In the genomic region with DNA sequence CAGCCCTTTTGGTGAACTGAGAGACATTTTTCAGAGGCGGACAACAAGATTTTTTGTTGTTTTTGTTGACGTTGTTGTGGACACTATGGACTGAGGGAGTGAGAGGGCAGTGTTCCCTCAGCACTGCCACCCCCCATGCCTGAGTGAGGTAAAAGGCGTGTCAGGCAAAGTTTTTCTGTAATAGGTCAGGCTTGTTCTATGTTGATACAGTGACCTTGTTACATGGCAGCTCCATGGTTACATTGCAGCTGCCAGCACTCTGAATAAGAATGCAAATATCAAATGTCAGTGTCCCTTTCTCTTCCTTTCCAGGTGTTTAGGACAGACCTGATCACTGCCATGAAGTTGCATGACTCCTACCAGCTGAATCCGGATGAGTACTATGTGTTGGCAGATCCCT, we compare ENCODE assay signal across 13 cellular contexts. TPM values are rescaled to one million over a fixed set of nuclear protein-coding genes. Genes with fewer than 3 reads are reported as not detected.
DNase-seq lines count a peak whose midpoint lies in the region; ATAC-seq and TF ChIP-seq lines count a peak whose summit lies in the region.
"Had no signal": no experiment of that assay in that cellular context is flagged by ENCODE, and none has a peak within 500 bp of the region (broad histone marks: within the 10 kb centered on the region; RNA-seq: fewer than 3 reads in every experiment).

No MANE protein-coding gene starts in this region.

- H3K4me3 ChIP-seq in psoas muscle (no peak overlapping the region), testis (no peak overlapping the region)

- H3K4me1 Mint-ChIP-seq in activated CD4-positive, alpha-beta T cell treated with anti-CD3 and anti-CD28 coated beads for 36 hours = peaks cover 12% of the 10 kb centered on the region
- peaks cover 18% of the 10 kb centered on the region for H3K4me1 Mint-ChIP-seq in activated T-helper 1 cell treated with anti-CD3 and anti-CD28 coated beads, Interleukin-12 subunit alpha, Interleukin-12 subunit beta, Interleukin-2, Interleukin-4 antibody, amounts not matched to agents 30 ng/mL and 10 ng/mL and 1 ng/mL, durations not matched to agents 14 hours and 24 hours and 36 hours (ENCODE audit: low read depth)

- H3K27ac ChIP-seq in psoas muscle = peak overlapping the region; percentile 50
- peak overlapping the region in 1 of 2 donors; percentile 79 for H3K27ac ChIP-seq in testis

- CTCF ChIA-PET in activated CD4-positive, alpha-beta T cell treated with anti-CD3 and anti-CD28 coated beads for 36 hours (lab: Charles Lee) = no interaction called here

- H3K36me3 Mint-ChIP-seq in activated CD4-positive, alpha-beta T cell treated with anti-CD3 and anti-CD28 coated beads for 36 hours (ENCODE audit: low read depth) = peaks cover 64% of the 10 kb centered on the region
- H3K36me3 Mint-ChIP-seq in activated T-helper 1 cell treated with anti-CD3 and anti-CD28 coated beads, Interleukin-12 subunit alpha, Interleukin-12 subunit beta, Interleukin-2, Interleukin-4 antibody, amounts not matched to agents 30 ng/mL and 10 ng/mL and 1 ng/mL, durations not matched to agents 14 hours and 24 hours and 36 hours (ENCODE audit: low read depth) = peaks cover 54% of the 10 kb centered on the region

- POLR2A ChIA-PET in activated CD4-positive, alpha-beta T cell treated with anti-CD3 and anti-CD28 coated beads for 36 hours (lab: Charles Lee) = no interaction called here

- ATAC-seq in activated CD4-positive, alpha-beta T cell treated with anti-CD3 and anti-CD28 coated beads for 36 hours = no peak
- peak; percentile 85 to 91 (median 89) for ATAC-seq in psoas muscle

- TF ChIP-seq CTCF in psoas muscle (IDR thresholded peaks at IDR 0.05) (no peak), testis (IDR thresholded peaks at IDR 0.05) (no peak)

- intact Hi-C loops in activated CD4-positive, alpha-beta T cell treated with anti-CD3 and anti-CD28 coated beads for 36 hours (cut with DNase I, micrococcal nuclease) = no loop called here
- intact Hi-C loops in activated T-helper 1 cell treated with anti-CD3 and anti-CD28 coated beads, Interleukin-12 subunit alpha, Interleukin-12 subunit beta, Interleukin-2, Interleukin-4 antibody, amounts not matched to agents 30 ng/mL and 10 ng/mL and 1 ng/mL, durations not matched to agents 14 hours and 24 hours and 36 hours (cut with micrococcal nuclease) = no loop called here
- intact Hi-C loops in psoas muscle (cut with DNase I) = no loop called here
- intact Hi-C loops in testis (cut with DNase I; ENCODE audit: low total_unique reads) = no loop called here

- no peaks in the 10 kb centered on the region for H3K27me3 ChIP-seq in psoas muscle (ENCODE audit: insufficient read depth in 3 of 3, low read length in 2 of 3)
- no peaks in the 10 kb centered on the region for H3K27me3 ChIP-seq in testis

- WGBS in psoas muscle, 3 donors = 49 to 68% (median 54%) methylated on average over 4 of the region's 4 CpGs
- WGBS in testis, 2 donors = 77 to 78% methylated on average over 4 of the region's 4 CpGs

- no peak overlapping the region for H3K4me3 Mint-ChIP-seq in activated CD4-positive, alpha-beta T cell treated with anti-CD3 and anti-CD28 coated beads for 36 hours
- H3K4me3 Mint-ChIP-seq in activated T-helper 1 cell treated with anti-CD3 and anti-CD28 coated beads, Interleukin-12 subunit alpha, Interleukin-12 subunit beta, Interleukin-2, Interleukin-4 antibody, amounts not matched to agents 30 ng/mL and 10 ng/mL and 1 ng/mL, durations not matched to agents 14 hours and 24 hours and 36 hours = no peak overlapping the region
- H3K4me3 Mint-ChIP-seq: nephron had no signal

- H3K36me3 ChIP-seq in psoas muscle (ENCODE audit: insufficient read depth in 1 of 2, low read depth in 1 of 2) (peaks cover 0 to 77% of the 10 kb centered on the region in 2 donors), testis (ENCODE audit: low read depth, missing control alignments) (no peaks in the 10 kb centered on the region)

- no peaks in the 10 kb centered on the region for H3K27me3 Mint-ChIP-seq in activated CD4-positive, alpha-beta T cell treated with anti-CD3 and anti-CD28 coated beads for 36 hours
- no peaks in the 10 kb centered on the region for H3K27me3 Mint-ChIP-seq in activated T-helper 1 cell treated with anti-CD3 and anti-CD28 coated beads, Interleukin-12 subunit alpha, Interleukin-12 subunit beta, Interleukin-2, Interleukin-4 antibody, amounts not matched to agents 30 ng/mL and 10 ng/mL and 1 ng/mL, durations not matched to agents 14 hours and 24 hours and 36 hours (ENCODE audit: insufficient read depth)

- H3K27ac Mint-ChIP-seq in activated CD4-positive, alpha-beta T cell treated with anti-CD3 and anti-CD28 coated beads for 36 hours = peak overlapping the region; percentile 10
- H3K27ac Mint-ChIP-seq in activated T-helper 1 cell treated with anti-CD3 and anti-CD28 coated beads, Interleukin-12 subunit alpha, Interleukin-12 subunit beta, Interleukin-2, Interleukin-4 antibody, amounts not matched to agents 30 ng/mL and 10 ng/mL and 1 ng/mL, durations not matched to agents 14 hours and 24 hours and 36 hours = peak overlapping the region; percentile 25

- H3K9me3 ChIP-seq in psoas muscle (no peaks in the 10 kb centered on the region), testis (no peaks in the 10 kb centered on the region)

- TF ChIP-seq POLR2A in testis (IDR thresholded peaks at IDR 0.05) = no peak

- no peak for DNase-seq in activated CD4-positive, alpha-beta T cell treated with anti-CD3 and anti-CD28 coated beads for 36 hours
- no peak for DNase-seq in activated CD4-positive, alpha-beta T cell treated with anti-CD3 and anti-CD28 coated beads, Interleukin-2, amount 50 U/mL, for 48 hours
- DNase-seq in NCI-H2029 (lab: John Stamatoyannopoulos, UW) (peak; percentile 88), psoas muscle (no peak), T-helper 2 cell (no peak), T-helper 9 cell (no peak), testis (no peak)
- no peak for DNase-seq in activated T-helper 1 cell treated with anti-CD3 and anti-CD28 coated beads, Interleukin-12 subunit alpha, Interleukin-12 subunit beta, Interleukin-2, Interleukin-4 antibody, amounts not matched to agents 30 ng/mL and 10 ng/mL and 1 ng/mL, durations not matched to agents 14 hours and 24 hours and 36 hours (ENCODE audit: low spot score)
- DNase-seq: DMS79; effector memory CD4-positive, alpha-beta T cell; foreskin melanocyte; small intestine had no signal

- H3K4me1 ChIP-seq in psoas muscle = peaks cover 39% of the 10 kb centered on the region
- peaks cover 35% of the 10 kb centered on the region for H3K4me1 ChIP-seq in testis

- no peaks in the 10 kb centered on the region for H3K9me3 Mint-ChIP-seq in activated CD4-positive, alpha-beta T cell treated with anti-CD3 and anti-CD28 coated beads for 36 hours (ENCODE audit: low read depth)
- H3K9me3 Mint-ChIP-seq in activated T-helper 1 cell treated with anti-CD3 and anti-CD28 coated beads, Interleukin-12 subunit alpha, Interleukin-12 subunit beta, Interleukin-2, Interleukin-4 antibody, amounts not matched to agents 30 ng/mL and 10 ng/mL and 1 ng/mL, durations not matched to agents 14 hours and 24 hours and 36 hours = no peaks in the 10 kb centered on the region
- H3K9me3 Mint-ChIP-seq: nephron had no signal

RNA-seq across cellular contexts. Expression of a gene that starts 36.6 kb away (rescaled TPM):
- 10 to 100 TPM; 25.5 to 28.4 TPM for total RNA-seq in activated CD4-positive, alpha-beta T cell treated with anti-CD3 and anti-CD28 coated beads for 36 hours
- total RNA-seq in activated T-helper 1 cell treated with anti-CD3 and anti-CD28 coated beads, Interleukin-12 subunit alpha, Interleukin-12 subunit beta, Interleukin-2, Interleukin-4 antibody, amounts not matched to agents 30 ng/mL and 10 ng/mL and 1 ng/mL, durations not matched to agents 14 hours and 24 hours and 36 hours = 38.7 and 42.4 TPM in 2 replicates
- 10 to 100 TPM; 16.8 to 21.4 (median 19.0) TPM for total RNA-seq in psoas muscle
- 10 to 100 TPM in 1 of 3 donors, 1 to 10 TPM in 2; 5.8 to 16.4 (median 6.5) TPM for polyA plus RNA-seq in psoas muscle
- 10 to 100 TPM; 28.9 to 32.2 TPM for total RNA-seq in testis
- polyA plus RNA-seq in testis (ENCODE audit: insufficient read depth, low read depth, low replicate concordance) = 19.1 TPM
